1 cellular context compared by ENCODE assay signal in the genomic region with DNA sequence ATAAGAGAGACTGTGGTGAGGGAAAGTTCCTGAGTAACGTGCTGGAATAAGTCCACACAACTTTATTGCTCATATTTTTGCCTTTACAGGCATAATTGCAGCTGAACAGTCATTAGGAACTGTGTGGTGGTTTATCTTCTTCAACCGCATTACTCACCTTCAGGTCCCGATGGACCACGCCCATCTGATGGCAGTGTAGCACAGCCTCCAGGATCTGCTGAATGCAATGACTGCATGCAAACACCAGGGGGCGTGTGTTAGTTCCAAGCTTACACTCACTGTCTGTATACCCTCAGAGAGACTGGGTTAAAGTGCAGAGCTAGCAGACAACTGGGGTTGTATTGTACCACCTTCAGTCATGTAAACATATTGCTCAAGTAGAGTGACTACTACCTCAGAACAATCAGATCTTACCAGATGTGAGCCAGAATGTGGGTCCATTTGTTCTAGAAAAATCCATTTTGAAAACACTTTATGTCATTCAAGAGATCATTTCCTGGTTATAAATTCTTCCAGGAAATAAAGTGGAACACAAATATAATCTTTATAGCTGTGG.
TF ChIP-seq lines count a peak whose summit lies in the region.

No MANE protein-coding gene starts in this region.

TF ChIP-seq in HEK293, 187 proteins besides CTCF, POLR2A, EP300 and RAD21 (continued from another document and continues in another):
- TF ChIP-seq, protein P1, sequence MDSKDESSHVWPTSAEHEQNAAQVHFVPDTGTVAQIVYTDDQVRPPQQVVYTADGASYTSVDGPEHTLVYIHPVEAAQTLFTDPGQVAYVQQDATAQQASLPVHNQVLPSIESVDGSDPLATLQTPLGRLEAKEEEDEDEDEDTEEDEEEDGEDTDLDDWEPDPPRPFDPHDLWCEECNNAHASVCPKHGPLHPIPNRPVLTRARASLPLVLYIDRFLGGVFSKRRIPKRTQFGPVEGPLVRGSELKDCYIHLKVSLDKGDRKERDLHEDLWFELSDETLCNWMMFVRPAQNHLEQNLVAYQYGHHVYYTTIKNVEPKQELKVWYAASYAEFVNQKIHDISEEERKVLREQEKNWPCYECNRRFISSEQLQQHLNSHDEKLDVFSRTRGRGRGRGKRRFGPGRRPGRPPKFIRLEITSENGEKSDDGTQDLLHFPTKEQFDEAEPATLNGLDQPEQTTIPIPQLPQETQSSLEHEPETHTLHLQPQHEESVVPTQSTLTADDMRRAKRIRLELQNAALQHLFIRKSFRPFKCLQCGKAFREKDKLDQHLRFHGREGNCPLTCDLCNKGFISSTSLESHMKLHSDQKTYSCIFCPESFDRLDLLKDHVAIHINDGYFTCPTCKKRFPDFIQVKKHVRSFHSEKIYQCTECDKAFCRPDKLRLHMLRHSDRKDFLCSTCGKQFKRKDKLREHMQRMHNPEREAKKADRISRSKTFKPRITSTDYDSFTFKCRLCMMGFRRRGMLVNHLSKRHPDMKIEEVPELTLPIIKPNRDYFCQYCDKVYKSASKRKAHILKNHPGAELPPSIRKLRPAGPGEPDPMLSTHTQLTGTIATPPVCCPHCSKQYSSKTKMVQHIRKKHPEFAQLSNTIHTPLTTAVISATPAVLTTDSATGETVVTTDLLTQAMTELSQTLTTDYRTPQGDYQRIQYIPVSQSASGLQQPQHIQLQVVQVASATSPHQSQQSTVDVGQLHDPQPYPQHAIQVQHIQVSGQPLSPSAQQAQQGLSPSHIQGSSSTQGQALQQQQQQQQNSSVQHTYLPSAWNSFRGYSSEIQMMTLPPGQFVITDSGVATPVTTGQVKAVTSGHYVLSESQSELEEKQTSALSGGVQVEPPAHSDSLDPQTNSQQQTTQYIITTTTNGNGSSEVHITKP (tag by site-specific recombination; IDR thresholded peaks at IDR 0.05): peak; percentile 42; the same call in 1 of the 2 replicates
- TF ChIP-seq ZNF558 (tag by site-specific recombination; IDR thresholded peaks at IDR 0.05) (0 out of 2 replicates have a peak, but pooled peaks have one; percentile 37), FEZF1 (tag by site-specific recombination; IDR thresholded peaks at IDR 0.05) (peak; percentile 74), ZFP69B (tag by site-specific recombination; IDR thresholded peaks at IDR 0.05) (no peak), ZNF391 (tag by site-specific recombination; IDR thresholded peaks at IDR 0.05; ENCODE audit: borderline replicate concordance, low read depth) (no peak), ZNF132 (tag by site-specific recombination; IDR thresholded peaks at IDR 0.05; ENCODE audit: borderline replicate concordance) (no peak), OVOL3 (tag by site-specific recombination; IDR thresholded peaks at IDR 0.05) (no peak), ZNF37A (tag by site-specific recombination; IDR thresholded peaks at IDR 0.05) (no peak), EGR2 (tag by site-specific recombination; IDR thresholded peaks at IDR 0.05; ENCODE audit: low read depth) (no peak), TCF7L2 (IDR thresholded peaks at IDR 0.05; ENCODE audit: borderline replicate concordance, low read depth, low read length) (no peak), ZNF311 (tag by site-specific recombination; IDR thresholded peaks at IDR 0.05; ENCODE audit: borderline replicate concordance) (no peak), ZBTB21 (tag by site-specific recombination; IDR thresholded peaks at IDR 0.05) (no peak), OSR2 (tag by site-specific recombination; IDR thresholded peaks at IDR 0.05) (no peak), KLF7 (tag by site-specific recombination; IDR thresholded peaks at IDR 0.05; ENCODE audit: borderline replicate concordance) (peak; percentile 77), ZNF23 (tag by site-specific recombination; IDR thresholded peaks at IDR 0.05; ENCODE audit: borderline replicate concordance) (no peak), IKZF3 (tag by site-specific recombination; IDR thresholded peaks at IDR 0.05) (peak; percentile 44; the same call in 1 of the 2 replicates), ZNF350 (tag by site-specific recombination; IDR thresholded peaks at IDR 0.05) (no peak), ZNF843 (tag by site-specific recombination; IDR thresholded peaks at IDR 0.05) (peak; percentile 77; the same call in 1 of the 2 replicates), BCL11B (tag by site-specific recombination; IDR thresholded peaks at IDR 0.05; ENCODE audit: low read depth) (no peak), ZNF560 (tag by site-specific recombination; IDR thresholded peaks at IDR 0.05; ENCODE audit: borderline replicate concordance) (no peak), ZBTB1 (tag by site-specific recombination; IDR thresholded peaks at IDR 0.05) (no peak), ZNF302 (tag by site-specific recombination; IDR thresholded peaks at IDR 0.05; ENCODE audit: low read depth) (no peak), ZSCAN30 (tag by site-specific recombination; IDR thresholded peaks at IDR 0.05) (0 out of 2 replicates have a peak, but pooled peaks have one; percentile 29), ZNF660 (tag by site-specific recombination; IDR thresholded peaks at IDR 0.05) (peak; percentile 94), ZNF16 (tag by site-specific recombination; IDR thresholded peaks at IDR 0.05; ENCODE audit: low read depth) (no peak), ZNF514 (tag by site-specific recombination; IDR thresholded peaks at IDR 0.05) (no peak)
- TF ChIP-seq, protein P2, sequence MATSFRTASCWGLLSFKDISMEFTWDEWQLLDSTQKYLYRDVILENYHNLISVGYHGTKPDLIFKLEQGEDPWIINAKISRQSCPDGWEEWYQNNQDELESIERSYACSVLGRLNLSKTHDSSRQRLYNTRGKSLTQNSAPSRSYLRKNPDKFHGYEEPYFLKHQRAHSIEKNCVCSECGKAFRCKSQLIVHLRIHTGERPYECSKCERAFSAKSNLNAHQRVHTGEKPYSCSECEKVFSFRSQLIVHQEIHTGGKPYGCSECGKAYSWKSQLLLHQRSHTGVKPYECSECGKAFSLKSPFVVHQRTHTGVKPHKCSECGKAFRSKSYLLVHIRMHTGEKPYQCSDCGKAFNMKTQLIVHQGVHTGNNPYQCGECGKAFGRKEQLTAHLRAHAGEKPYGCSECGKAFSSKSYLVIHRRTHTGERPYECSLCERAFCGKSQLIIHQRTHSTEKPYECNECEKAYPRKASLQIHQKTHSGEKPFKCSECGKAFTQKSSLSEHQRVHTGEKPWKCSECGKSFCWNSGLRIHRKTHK (tag by site-specific recombination; IDR thresholded peaks at IDR 0.05): no peak
- TF ChIP-seq, protein P3, sequence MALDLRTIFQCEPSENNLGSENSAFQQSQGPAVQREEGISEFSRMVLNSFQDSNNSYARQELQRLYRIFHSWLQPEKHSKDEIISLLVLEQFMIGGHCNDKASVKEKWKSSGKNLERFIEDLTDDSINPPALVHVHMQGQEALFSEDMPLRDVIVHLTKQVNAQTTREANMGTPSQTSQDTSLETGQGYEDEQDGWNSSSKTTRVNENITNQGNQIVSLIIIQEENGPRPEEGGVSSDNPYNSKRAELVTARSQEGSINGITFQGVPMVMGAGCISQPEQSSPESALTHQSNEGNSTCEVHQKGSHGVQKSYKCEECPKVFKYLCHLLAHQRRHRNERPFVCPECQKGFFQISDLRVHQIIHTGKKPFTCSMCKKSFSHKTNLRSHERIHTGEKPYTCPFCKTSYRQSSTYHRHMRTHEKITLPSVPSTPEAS (tag by site-specific recombination; IDR thresholded peaks at IDR 0.05): no peak
- TF ChIP-seq, protein P4, sequence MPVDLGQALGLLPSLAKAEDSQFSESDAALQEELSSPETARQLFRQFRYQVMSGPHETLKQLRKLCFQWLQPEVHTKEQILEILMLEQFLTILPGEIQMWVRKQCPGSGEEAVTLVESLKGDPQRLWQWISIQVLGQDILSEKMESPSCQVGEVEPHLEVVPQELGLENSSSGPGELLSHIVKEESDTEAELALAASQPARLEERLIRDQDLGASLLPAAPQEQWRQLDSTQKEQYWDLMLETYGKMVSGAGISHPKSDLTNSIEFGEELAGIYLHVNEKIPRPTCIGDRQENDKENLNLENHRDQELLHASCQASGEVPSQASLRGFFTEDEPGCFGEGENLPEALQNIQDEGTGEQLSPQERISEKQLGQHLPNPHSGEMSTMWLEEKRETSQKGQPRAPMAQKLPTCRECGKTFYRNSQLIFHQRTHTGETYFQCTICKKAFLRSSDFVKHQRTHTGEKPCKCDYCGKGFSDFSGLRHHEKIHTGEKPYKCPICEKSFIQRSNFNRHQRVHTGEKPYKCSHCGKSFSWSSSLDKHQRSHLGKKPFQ (tag by site-specific recombination; IDR thresholded peaks at IDR 0.05): no peak
- TF ChIP-seq, protein P5, sequence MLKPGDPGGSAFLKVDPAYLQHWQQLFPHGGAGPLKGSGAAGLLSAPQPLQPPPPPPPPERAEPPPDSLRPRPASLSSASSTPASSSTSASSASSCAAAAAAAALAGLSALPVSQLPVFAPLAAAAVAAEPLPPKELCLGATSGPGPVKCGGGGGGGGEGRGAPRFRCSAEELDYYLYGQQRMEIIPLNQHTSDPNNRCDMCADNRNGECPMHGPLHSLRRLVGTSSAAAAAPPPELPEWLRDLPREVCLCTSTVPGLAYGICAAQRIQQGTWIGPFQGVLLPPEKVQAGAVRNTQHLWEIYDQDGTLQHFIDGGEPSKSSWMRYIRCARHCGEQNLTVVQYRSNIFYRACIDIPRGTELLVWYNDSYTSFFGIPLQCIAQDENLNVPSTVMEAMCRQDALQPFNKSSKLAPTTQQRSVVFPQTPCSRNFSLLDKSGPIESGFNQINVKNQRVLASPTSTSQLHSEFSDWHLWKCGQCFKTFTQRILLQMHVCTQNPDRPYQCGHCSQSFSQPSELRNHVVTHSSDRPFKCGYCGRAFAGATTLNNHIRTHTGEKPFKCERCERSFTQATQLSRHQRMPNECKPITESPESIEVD (tag by site-specific recombination; IDR thresholded peaks at IDR 0.05): peak; percentile 68
- TF ChIP-seq, protein P6, sequence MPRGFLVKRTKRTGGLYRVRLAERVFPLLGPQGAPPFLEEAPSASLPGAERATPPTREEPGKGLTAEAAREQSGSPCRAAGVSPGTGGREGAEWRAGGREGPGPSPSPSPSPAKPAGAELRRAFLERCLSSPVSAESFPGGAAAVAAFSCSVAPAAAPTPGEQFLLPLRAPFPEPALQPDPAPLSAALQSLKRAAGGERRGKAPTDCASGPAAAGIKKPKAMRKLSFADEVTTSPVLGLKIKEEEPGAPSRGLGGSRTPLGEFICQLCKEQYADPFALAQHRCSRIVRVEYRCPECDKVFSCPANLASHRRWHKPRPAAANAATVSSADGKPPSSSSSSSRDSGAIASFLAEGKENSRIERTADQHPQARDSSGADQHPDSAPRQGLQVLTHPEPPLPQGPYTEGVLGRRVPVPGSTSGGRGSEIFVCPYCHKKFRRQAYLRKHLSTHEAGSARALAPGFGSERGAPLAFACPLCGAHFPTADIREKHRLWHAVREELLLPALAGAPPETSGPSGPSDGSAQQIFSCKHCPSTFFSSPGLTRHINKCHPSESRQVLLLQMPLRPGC (tag by site-specific recombination; IDR thresholded peaks at IDR 0.05): peak; percentile 69; the same call in 1 of the 2 replicates
- TF ChIP-seq, protein P7, sequence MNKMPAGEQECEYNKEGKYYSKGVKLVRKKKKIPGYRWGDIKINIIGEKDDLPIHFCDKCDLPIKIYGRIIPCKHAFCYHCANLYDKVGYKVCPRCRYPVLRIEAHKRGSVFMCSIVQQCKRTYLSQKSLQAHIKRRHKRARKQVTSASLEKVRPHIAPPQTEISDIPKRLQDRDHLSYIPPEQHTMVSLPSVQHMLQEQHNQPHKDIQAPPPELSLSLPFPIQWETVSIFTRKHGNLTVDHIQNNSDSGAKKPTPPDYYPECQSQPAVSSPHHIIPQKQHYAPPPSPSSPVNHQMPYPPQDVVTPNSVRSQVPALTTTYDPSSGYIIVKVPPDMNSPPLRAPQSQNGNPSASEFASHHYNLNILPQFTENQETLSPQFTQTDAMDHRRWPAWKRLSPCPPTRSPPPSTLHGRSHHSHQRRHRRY (tag by site-specific recombination; IDR thresholded peaks at IDR 0.05): no peak
- TF ChIP-seq, protein P8, sequence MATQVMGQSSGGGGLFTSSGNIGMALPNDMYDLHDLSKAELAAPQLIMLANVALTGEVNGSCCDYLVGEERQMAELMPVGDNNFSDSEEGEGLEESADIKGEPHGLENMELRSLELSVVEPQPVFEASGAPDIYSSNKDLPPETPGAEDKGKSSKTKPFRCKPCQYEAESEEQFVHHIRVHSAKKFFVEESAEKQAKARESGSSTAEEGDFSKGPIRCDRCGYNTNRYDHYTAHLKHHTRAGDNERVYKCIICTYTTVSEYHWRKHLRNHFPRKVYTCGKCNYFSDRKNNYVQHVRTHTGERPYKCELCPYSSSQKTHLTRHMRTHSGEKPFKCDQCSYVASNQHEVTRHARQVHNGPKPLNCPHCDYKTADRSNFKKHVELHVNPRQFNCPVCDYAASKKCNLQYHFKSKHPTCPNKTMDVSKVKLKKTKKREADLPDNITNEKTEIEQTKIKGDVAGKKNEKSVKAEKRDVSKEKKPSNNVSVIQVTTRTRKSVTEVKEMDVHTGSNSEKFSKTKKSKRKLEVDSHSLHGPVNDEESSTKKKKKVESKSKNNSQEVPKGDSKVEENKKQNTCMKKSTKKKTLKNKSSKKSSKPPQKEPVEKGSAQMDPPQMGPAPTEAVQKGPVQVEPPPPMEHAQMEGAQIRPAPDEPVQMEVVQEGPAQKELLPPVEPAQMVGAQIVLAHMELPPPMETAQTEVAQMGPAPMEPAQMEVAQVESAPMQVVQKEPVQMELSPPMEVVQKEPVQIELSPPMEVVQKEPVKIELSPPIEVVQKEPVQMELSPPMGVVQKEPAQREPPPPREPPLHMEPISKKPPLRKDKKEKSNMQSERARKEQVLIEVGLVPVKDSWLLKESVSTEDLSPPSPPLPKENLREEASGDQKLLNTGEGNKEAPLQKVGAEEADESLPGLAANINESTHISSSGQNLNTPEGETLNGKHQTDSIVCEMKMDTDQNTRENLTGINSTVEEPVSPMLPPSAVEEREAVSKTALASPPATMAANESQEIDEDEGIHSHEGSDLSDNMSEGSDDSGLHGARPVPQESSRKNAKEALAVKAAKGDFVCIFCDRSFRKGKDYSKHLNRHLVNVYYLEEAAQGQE (tag by site-specific recombination; IDR thresholded peaks at IDR 0.05): no peak
- TF ChIP-seq, protein P9, sequence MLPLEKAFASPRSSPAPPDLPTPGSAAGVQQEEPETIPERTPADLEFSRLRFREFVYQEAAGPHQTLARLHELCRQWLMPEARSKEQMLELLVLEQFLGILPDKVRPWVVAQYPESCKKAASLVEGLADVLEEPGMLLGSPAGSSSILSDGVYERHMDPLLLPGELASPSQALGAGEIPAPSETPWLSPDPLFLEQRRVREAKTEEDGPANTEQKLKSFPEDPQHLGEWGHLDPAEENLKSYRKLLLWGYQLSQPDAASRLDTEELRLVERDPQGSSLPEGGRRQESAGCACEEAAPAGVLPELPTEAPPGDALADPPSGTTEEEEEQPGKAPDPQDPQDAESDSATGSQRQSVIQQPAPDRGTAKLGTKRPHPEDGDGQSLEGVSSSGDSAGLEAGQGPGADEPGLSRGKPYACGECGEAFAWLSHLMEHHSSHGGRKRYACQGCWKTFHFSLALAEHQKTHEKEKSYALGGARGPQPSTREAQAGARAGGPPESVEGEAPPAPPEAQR (tag by site-specific recombination; IDR thresholded peaks at IDR 0.05): no peak
- TF ChIP-seq, protein P10, sequence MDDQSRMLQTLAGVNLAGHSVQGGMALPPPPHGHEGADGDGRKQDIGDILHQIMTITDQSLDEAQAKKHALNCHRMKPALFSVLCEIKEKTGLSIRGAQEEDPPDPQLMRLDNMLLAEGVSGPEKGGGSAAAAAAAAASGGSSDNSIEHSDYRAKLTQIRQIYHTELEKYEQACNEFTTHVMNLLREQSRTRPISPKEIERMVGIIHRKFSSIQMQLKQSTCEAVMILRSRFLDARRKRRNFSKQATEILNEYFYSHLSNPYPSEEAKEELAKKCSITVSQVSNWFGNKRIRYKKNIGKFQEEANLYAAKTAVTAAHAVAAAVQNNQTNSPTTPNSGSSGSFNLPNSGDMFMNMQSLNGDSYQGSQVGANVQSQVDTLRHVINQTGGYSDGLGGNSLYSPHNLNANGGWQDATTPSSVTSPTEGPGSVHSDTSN (CRISPR knock-in tag; IDR thresholded peaks at IDR 0.05): no peak
